8 cellular contexts compared by ENCODE assay signal in genomic region chrX:52345402-52345801, GRCh38. TPM values are rescaled to one million over a fixed set of nuclear protein-coding genes. Genes with fewer than 3 reads are reported as not detected.
DNase-seq lines count a peak whose midpoint lies in the region; ATAC-seq, FAIRE-seq and TF ChIP-seq lines count a peak whose summit lies in the region.
"Not testable (repeated sequence)": the region's sequence is repeated elsewhere in the genome, so short reads cannot be mapped to it uniquely, and the experiment has no call there.

No MANE protein-coding gene starts in this region.

- H3K36me3 ChIP-seq in Peyer's patch; H1 (ENCODE audit: control insufficient read depth in 2 of 4, insufficient read depth in 4 of 4, low read length in 3 of 4): not testable (repeated sequence)

- intact Hi-C loops in left colon (cut with DNase I, micrococcal nuclease), result not testable (repeated sequence)

- not testable (repeated sequence) for H4K20me1 ChIP-seq in H1 (replicated peaks in 1 of 2; ENCODE audit: control insufficient read depth in 1 of 2, insufficient read depth in 2 of 2, low read length in 2 of 2)

- not testable (repeated sequence) for H2BK120ac ChIP-seq in H1 (replicated peaks; ENCODE audit: low read depth, low read length)

- H3K56ac ChIP-seq in H1 (replicated peaks; ENCODE audit: insufficient read length, low read depth, low read length), result not testable (repeated sequence)

- 63% methylated on average over 3 of the region's 4 CpGs; no CpG with 5 or more reads in 1 of the 2 experiments for WGBS in H1 (ENCODE audit: extremely low coverage in 1 of 2, insufficient coverage in 1 of 2, insufficient read length in 1 of 2, insufficient replicate concordance in 2 of 2, low coverage in 1 of 2, low lambda C conversion rate in 2 of 2, missing lambda C conversion rate in 1 of 2), 2 experiments

- H2AK5ac ChIP-seq in H1 (ENCODE audit: low read depth, low read length), result not testable (repeated sequence)

- not testable (repeated sequence) for H2BK12ac ChIP-seq in H1 (ENCODE audit: low read depth, low read length)

- H3K4me1 ChIP-seq in Peyer's patch; H1 (replicated peaks in 1 of 4; ENCODE audit: control insufficient read depth in 3 of 4, insufficient read depth in 4 of 4, low read length in 3 of 4): not testable (repeated sequence)

- not testable (repeated sequence) for H3K23ac ChIP-seq in H1 (ENCODE audit: insufficient read length)

- H4K8ac ChIP-seq in H1 (ENCODE audit: extremely low read depth, insufficient read depth, low read length), result not testable (repeated sequence)

- H3K14ac ChIP-seq in H1 (ENCODE audit: insufficient read length), result not testable (repeated sequence)

- peak; percentile 49 to 58 for TF ChIP-seq RAD21 in H1 (IDR thresholded peaks at IDR 0.05 in 1 of 2, conservative IDR thresholded peaks at IDR 0.05 in 1 of 2; ENCODE audit: low read depth in 2 of 2, low read length in 2 of 2)

- not testable (repeated sequence) for TF ChIP-seq EP300 in H1 (IDR thresholded peaks at IDR 0.05; ENCODE audit: borderline replicate concordance in 1 of 2, low read depth in 2 of 2, low read length in 2 of 2)

- H3K18ac ChIP-seq in H1 (ENCODE audit: extremely low read depth, low read length), result not testable (repeated sequence)

- peak; percentile 97 for FAIRE-seq in H1 (lab: Jason Lieb, UNC)

- ATAC-seq in GM18861 (IDR thresholded peaks at IDR 0.05; ENCODE audit: unreplicated experiment) (peak; percentile 54), left colon (peak; percentile 63)

- DNase-seq in AG20443 (ENCODE audit: low spot score) (peak; percentile 23), HuH-7 (ENCODE audit: low spot score) (peak; percentile 3), Peyer's patch (peak in 2 of 3 donors; percentile 58 to 73), activated T-cell treated with anti-CD3 and anti-CD28 coated beads for 1 hour (ENCODE audit: low read depth) (peak; percentile 2), H1 (ENCODE audit: low read depth in 1 of 2, low spot score in 2 of 2) (peak in 1 of 2 experiments; percentile 77), left colon (peak in 1 of 2 donors; percentile 68)
- DNase-seq in stimulated activated CD4-positive, alpha-beta T cell treated with anti-CD3 and anti-CD28 coated beads, Interleukin-1b, Interleukin-23, amount 100 ng/mL, for 24 hours (ENCODE audit: low read depth in 4 of 4, low spot score in 1 of 4), result peak in 3 of 4 experiments; percentile 20 to 37 (median 35)

- H2BK5ac ChIP-seq in H1 (ENCODE audit: low read depth, low read length), result not testable (repeated sequence)

- H3K4me3 ChIP-seq in Peyer's patch; H1 (ENCODE audit: extremely low read depth in 1 of 4, insufficient read depth in 2 of 4, low read depth in 3 of 4, low read length in 4 of 4): not testable (repeated sequence)

- not testable (repeated sequence) for H3K23me2 ChIP-seq in H1 (ENCODE audit: low read depth, low read length)

- TF ChIP-seq CTCF in Peyer's patch (IDR thresholded peaks at IDR 0.05) (peak in 5 of 6 experiments; percentile 13 to 51 (median 44)), H1 (IDR thresholded peaks at IDR 0.05; ENCODE audit: control extremely low read depth in 1 of 3, insufficient read depth in 1 of 3, low read depth in 1 of 3, low read length in 3 of 3) (peak; percentile 29 to 46 (median 40); a peak in 3 of 4 replicates)

- not testable (repeated sequence) for H3K9me3 ChIP-seq in Peyer's patch; H1 (ENCODE audit: insufficient read depth in 2 of 2, low read depth in 1 of 2, low read length in 1 of 2)

- CTCF ChIA-PET in H1 (lab: Charles Lee; ENCODE audit: partially characterized antibody), result interaction anchor here (0.6 to 3.0 kb wide), 6 partner anchors 9 to 521 kb away, joined by 3 to 9 read pairs (median 4); no protein-coding TSS in a partner anchor

- not testable (repeated sequence) for H2AFZ ChIP-seq in H1 (ENCODE audit: low read length)

- not testable (repeated sequence) for H3K4me2 ChIP-seq in H1 (ENCODE audit: insufficient read depth in 1 of 2, low read depth in 2 of 2, low read length in 2 of 2)

- POLR2A ChIA-PET in H1 (lab: Charles Lee; ENCODE audit: partially characterized antibody), result not testable (repeated sequence)

- H2BK20ac ChIP-seq in H1 (ENCODE audit: low read length), result not testable (repeated sequence)

- H2BK15ac ChIP-seq in H1 (ENCODE audit: low read length), result not testable (repeated sequence)

- not testable (repeated sequence) for H3K27me3 ChIP-seq in Peyer's patch; H1 (replicated peaks in 1 of 4; ENCODE audit: control insufficient read depth in 3 of 4, extremely low read depth in 1 of 4, insufficient read depth in 3 of 4, low read length in 3 of 4)

- not testable (repeated sequence) for H3K4ac ChIP-seq in H1 (replicated peaks; ENCODE audit: insufficient read length, low read depth, low read length)

- H3K79me2 ChIP-seq in H1 (ENCODE audit: control insufficient read depth in 1 of 2, insufficient read depth in 2 of 2, low read length in 2 of 2), result not testable (repeated sequence)

- H3K9ac ChIP-seq in H1 (replicated peaks in 1 of 4; ENCODE audit: extremely low read depth in 1 of 4, low read depth in 3 of 4, low read length in 3 of 4), result not testable (repeated sequence)

- not testable (repeated sequence) for H4K91ac ChIP-seq in H1 (replicated peaks; ENCODE audit: insufficient read length, low read length)

- not testable (repeated sequence) for H4K5ac ChIP-seq in H1 (ENCODE audit: insufficient read length, low read depth, low read length)

- not testable (repeated sequence) for H3K79me1 ChIP-seq in H1 (ENCODE audit: low read depth, low read length)

- H3K27ac ChIP-seq in Peyer's patch; H1 (ENCODE audit: low read depth, low read length): not testable (repeated sequence)

- not testable (repeated sequence) for TF ChIP-seq POLR2A in Peyer's patch (IDR thresholded peaks at IDR 0.05); H1 (IDR thresholded peaks at IDR 0.05; ENCODE audit: control extremely low read depth in 1 of 2, low read depth in 2 of 2, low read length in 2 of 2)

RNA-seq across cellular contexts. Expression of gene XAGE2, which starts 23.4 kb away (rescaled TPM):
- total RNA-seq in Peyer's patch (not detected), left colon (not detected)
- total RNA-seq in H1 (2021; fragmentation: NEBNext Ultra II Directional; extraction: Animal tissue kit (Norgen Biotek cat#: 25700)), result not detected in 2 replicates
- polyA plus RNA-seq in H1 (2011; rRNA removed), result not detected in 2 replicates
- not detected for polyA plus RNA-seq in H1 (2011; cell fraction: cytosol; rRNA removed)
- not detected for polyA plus RNA-seq in H1 (2011; cell fraction: nucleus; rRNA removed)
- not detected in 4 replicates for polyA plus RNA-seq in H1 (2012, experiment 1 of 2)
- not detected for polyA plus RNA-seq in H1 (2012, experiment 2 of 2)
- polyA plus RNA-seq in H1 (2013, experiment 1 of 2), result not detected
- polyA plus RNA-seq in H1 (2013, experiment 2 of 2), result not detected
- polyA minus RNA-seq in H1 (2011; rRNA and poly(A)+ RNA removed), result not detected in 2 replicates
- not detected for polyA minus RNA-seq in H1 (2011; cell fraction: cytosol; rRNA and poly(A)+ RNA removed)
- not detected for polyA minus RNA-seq in H1 (2011; cell fraction: nucleus; rRNA and poly(A)+ RNA removed)
